ENCODE assay signal across 13 cellular contexts in the genomic region with DNA sequence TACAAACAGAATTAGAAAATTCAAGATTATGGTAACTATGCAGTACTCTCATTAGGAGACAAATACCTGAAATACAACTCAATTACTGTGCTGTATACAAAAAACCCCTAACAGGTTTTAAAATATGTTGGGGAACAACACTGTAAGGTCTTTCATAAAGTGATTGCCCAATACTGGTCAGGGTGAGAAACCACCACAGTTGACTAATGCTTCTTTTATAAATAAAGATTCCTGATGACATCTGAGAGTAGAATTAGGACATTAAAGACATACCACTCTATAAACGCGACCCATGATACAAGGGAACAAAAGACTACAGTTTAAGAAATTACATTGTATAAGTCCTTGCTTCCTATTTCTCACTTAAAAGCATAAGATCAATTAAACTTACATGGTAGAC. TPM values are rescaled to one million over a fixed set of nuclear protein-coding genes. Genes with fewer than 3 reads are reported as not detected.
DNase-seq lines count a peak whose midpoint lies in the region; ATAC-seq, FAIRE-seq and TF ChIP-seq lines count a peak whose summit lies in the region.
"Had no signal": no experiment of that assay in that cellular context is flagged by ENCODE, and none has a peak within 500 bp of the region (broad histone marks: within the 10 kb centered on the region; RNA-seq: fewer than 3 reads in every experiment).

No MANE protein-coding gene starts in this region.

- H3K4me3 Mint-ChIP-seq in naive thymus-derived CD4-positive, alpha-beta T cell, result no peak overlapping the region
- H3K4me3 Mint-ChIP-seq: activated naive CD8-positive, alpha-beta T cell treated with anti-CD3 and anti-CD28 coated beads, Interleukin-2, amount 50 U/mL, for 24 hours; T-helper 1 cell treated with Interleukin-12 subunit alpha and Interleukin-12 subunit beta and Interleukin-4 antibody, amounts not matched to agents 30 μg/mL and 1 μg/mL, for 36 hours had no signal

- H3K79me2 ChIP-seq in endothelial cell of umbilical vein (ENCODE audit: control insufficient read depth, insufficient read depth, low read length), result peaks cover 65% of the 10 kb centered on the region

- H3K27ac ChIP-seq in endothelial cell of umbilical vein (ENCODE audit: insufficient read depth, low read depth, low read length), result peak overlapping the region; percentile 94
- H3K27ac ChIP-seq in naive thymus-derived CD4-positive, alpha-beta T cell (ENCODE audit: low read depth, low read length), result no peak overlapping the region

- DNase-seq in AG10803 (ENCODE audit: low read depth) (peak; percentile 80), NB4 (ENCODE audit: low read depth) (peak; percentile 8), endothelial cell of umbilical vein (ENCODE audit: low read depth, low spot score) (no peak), G401 (ENCODE audit: low spot score) (no peak), NCI-H1417 (lab: John Stamatoyannopoulos, UW) (no peak)
- DNase-seq in naive thymus-derived CD4-positive, alpha-beta T cell, result no peak
- DNase-seq in activated CD8-positive, alpha-beta memory T cell treated with anti-CD3 and anti-CD28 coated beads, Interleukin-2, amount 50 U/mL, for 4 hours, result no peak
- DNase-seq: activated naive CD8-positive, alpha-beta T cell treated with anti-CD3 and anti-CD28 coated beads, Interleukin-2, amount 50 U/mL, for 24 hours; C1 segment of cervical spinal cord had no signal

- in situ Hi-C loops in G401 (cut with HindIII; ENCODE audit: low sequenced_read_pairs), result no loop called here

- BruUV-seq in endothelial cell of umbilical vein (replicated peaks; lab: Mats Ljungman, UMichigan), result TSS peak; percentile 97

- no peaks in the 10 kb centered on the region for H3K9me3 ChIP-seq in endothelial cell of umbilical vein (replicated peaks; ENCODE audit: control insufficient read depth, insufficient read depth, low read length)
- H3K9me3 ChIP-seq in naive thymus-derived CD4-positive, alpha-beta T cell (ENCODE audit: control insufficient read depth in 2 of 3, low read length in 3 of 3), result no peaks in the 10 kb centered on the region

- peaks cover 0 to 10% (median under 1%) of the 10 kb centered on the region in 5 donors for H3K27me3 Mint-ChIP-seq in naive thymus-derived CD4-positive, alpha-beta T cell
- H3K27me3 Mint-ChIP-seq: activated naive CD8-positive, alpha-beta T cell treated with anti-CD3 and anti-CD28 coated beads, Interleukin-2, amount 50 U/mL, for 24 hours had no signal

- ATAC-seq in naive thymus-derived CD4-positive, alpha-beta T cell, result peak; percentile 55
- ATAC-seq in GM21390 (IDR thresholded peaks at IDR 0.05; ENCODE audit: unreplicated experiment), result no peak
- ATAC-seq: activated naive CD8-positive, alpha-beta T cell treated with anti-CD3 and anti-CD28 coated beads, Interleukin-2, amount 50 U/mL, for 24 hours had no signal

- H3K9ac ChIP-seq in endothelial cell of umbilical vein (replicated peaks; ENCODE audit: extremely low read depth, insufficient read depth, low read length), result peak overlapping the region; percentile 89

- no peaks in the 10 kb centered on the region for H3K4me1 Mint-ChIP-seq in naive thymus-derived CD4-positive, alpha-beta T cell
- H3K4me1 Mint-ChIP-seq: activated naive CD8-positive, alpha-beta T cell treated with anti-CD3 and anti-CD28 coated beads, Interleukin-2, amount 50 U/mL, for 24 hours had no signal

- no peaks in the 10 kb centered on the region for H4K20me1 ChIP-seq in endothelial cell of umbilical vein (replicated peaks; ENCODE audit: control insufficient read depth, extremely low read depth, insufficient read depth, low read length)

- no peak overlapping the region for H2AFZ ChIP-seq in endothelial cell of umbilical vein (ENCODE audit: low read depth, low read length)

- dilution Hi-C loops in endothelial cell of umbilical vein (cut with MboI; ENCODE audit: extremely low pct_ligation_motif_present, low sequenced_read_pairs), result no loop called here

- TF ChIP-seq CTCF in AG10803 (conservative IDR thresholded peaks at IDR 0.05; ENCODE audit: low read length) (no peak), NB4 (IDR thresholded peaks at IDR 0.05; ENCODE audit: low read depth, low read length) (no peak), endothelial cell of umbilical vein (IDR thresholded peaks at IDR 0.05; ENCODE audit: extremely low read depth in 1 of 2, insufficient read depth in 1 of 2, low read depth in 1 of 2, low read length in 2 of 2) (no peak)

- TF ChIP-seq POLR2A in NB4 (IDR thresholded peaks at IDR 0.05; ENCODE audit: extremely low read depth, insufficient read length) (no peak), endothelial cell of umbilical vein (IDR thresholded peaks at IDR 0.05; ENCODE audit: low read depth, low read length) (no peak)

- H3K4me2 ChIP-seq in endothelial cell of umbilical vein (ENCODE audit: insufficient read depth, low read length), result peak overlapping the region; percentile 85

- peaks cover 39% of the 10 kb centered on the region for H3K4me1 ChIP-seq in endothelial cell of umbilical vein (ENCODE audit: control insufficient read depth, extremely low read depth, insufficient read depth, low read length)
- no peaks in the 10 kb centered on the region for H3K4me1 ChIP-seq in naive thymus-derived CD4-positive, alpha-beta T cell (ENCODE audit: control insufficient read depth in 2 of 2, insufficient read depth in 2 of 2, low read length in 2 of 2)

- H3K36me3 ChIP-seq in endothelial cell of umbilical vein (ENCODE audit: control insufficient read depth in 2 of 2, extremely low read depth in 1 of 2, insufficient read depth in 2 of 2, low read length in 2 of 2), result peaks cover 0 to 11% of the 10 kb centered on the region in 2 experiments
- no peaks in the 10 kb centered on the region for H3K36me3 ChIP-seq in naive thymus-derived CD4-positive, alpha-beta T cell (ENCODE audit: control insufficient read depth in 2 of 3, insufficient read depth in 3 of 3, low read length in 3 of 3)

- no peaks in the 10 kb centered on the region for H3K36me3 Mint-ChIP-seq in naive thymus-derived CD4-positive, alpha-beta T cell

- no peak overlapping the region for H3K4me3 ChIP-seq in AG10803 (ENCODE audit: low read length)
- H3K4me3 ChIP-seq in NB4 (ENCODE audit: low read depth, low read length), result no peak overlapping the region
- peak overlapping the region in 1 of 3 experiments; percentile 29 for H3K4me3 ChIP-seq in endothelial cell of umbilical vein (replicated peaks in 1 of 3; ENCODE audit: insufficient read depth in 1 of 3, low read depth in 1 of 3, low read length in 3 of 3)
- no peak overlapping the region for H3K4me3 ChIP-seq in naive thymus-derived CD4-positive, alpha-beta T cell (ENCODE audit: low read length)

- H3K9me3 Mint-ChIP-seq in naive thymus-derived CD4-positive, alpha-beta T cell, result peaks cover 0 to 2% (median 0%) of the 10 kb centered on the region in 11 donors
- H3K9me3 Mint-ChIP-seq: activated naive CD8-positive, alpha-beta T cell treated with anti-CD3 and anti-CD28 coated beads, Interleukin-2, amount 50 U/mL, for 24 hours; T-helper 1 cell treated with Interleukin-12 subunit alpha and Interleukin-12 subunit beta and Interleukin-4 antibody, amounts not matched to agents 30 μg/mL and 1 μg/mL, for 36 hours had no signal

- POLR2A ChIA-PET in endothelial cell of umbilical vein (lab: Charles Lee), result interaction anchor here (0.6 to 2.2 kb wide), 4 partner anchors 24 to 71 kb away, joined by 3 to 7 read pairs (median 6); no protein-coding TSS in a partner anchor
- POLR2A ChIA-PET in naive thymus-derived CD4-positive, alpha-beta T cell (lab: Charles Lee), result no interaction called here

- H3K27ac Mint-ChIP-seq in naive thymus-derived CD4-positive, alpha-beta T cell, result no peak overlapping the region
- H3K27ac Mint-ChIP-seq: activated naive CD8-positive, alpha-beta T cell treated with anti-CD3 and anti-CD28 coated beads, Interleukin-2, amount 50 U/mL, for 24 hours; T-helper 1 cell treated with Interleukin-12 subunit alpha and Interleukin-12 subunit beta and Interleukin-4 antibody, amounts not matched to agents 30 μg/mL and 1 μg/mL, for 36 hours had no signal

- intact Hi-C loops in endothelial cell of umbilical vein (cut with micrococcal nuclease), result loop anchor here (1.0 to 2.0 kb wide), 6 partner anchors 10 to 203 kb away; no protein-coding TSS in a partner anchor
- intact Hi-C loops in naive thymus-derived CD4-positive, alpha-beta T cell (cut with micrococcal nuclease), result no loop called here

- FAIRE-seq in endothelial cell of umbilical vein (lab: Jason Lieb, UNC), result no peak
- FAIRE-seq: endometrium, H1 had no signal

- H3K9me1 ChIP-seq in endothelial cell of umbilical vein (replicated peaks; ENCODE audit: control insufficient read depth, extremely low read depth, insufficient read depth, low read length), result no peaks in the 10 kb centered on the region

- H3K27me3 ChIP-seq in endothelial cell of umbilical vein (ENCODE audit: control insufficient read depth in 2 of 2, insufficient read depth in 2 of 2, low read length in 2 of 2), result no peaks in the 10 kb centered on the region
- H3K27me3 ChIP-seq in naive thymus-derived CD4-positive, alpha-beta T cell (ENCODE audit: control insufficient read depth in 2 of 2, insufficient read depth in 2 of 2, low read length in 2 of 2), result no peaks in the 10 kb centered on the region

- CTCF ChIA-PET in endothelial cell of umbilical vein (lab: Charles Lee), result interaction anchor here (1.0 to 2.2 kb wide), 7 partner anchors 9 to 71 kb away, joined by 3 to 10 read pairs (median 5); a partner anchor contains a TSS
- CTCF ChIA-PET in naive thymus-derived CD4-positive, alpha-beta T cell (lab: Charles Lee), result no interaction called here

TF ChIP-seq in endothelial cell of umbilical vein, 7 proteins besides CTCF, POLR2A, EP300 and RAD21:
- TF ChIP-seq POLR2AphosphoS5 (IDR thresholded peaks at IDR 0.05; ENCODE audit: insufficient read depth, low read depth, low read length), result no peak
- no peak for TF ChIP-seq EZH2 (IDR thresholded peaks at IDR 0.05; ENCODE audit: borderline replicate concordance, low read depth, low read length, severe bottlenecking)
- TF ChIP-seq GATA2 (IDR thresholded peaks at IDR 0.05; ENCODE audit: insufficient read depth, insufficient read length, low read depth, low read length), result no peak
- TF ChIP-seq MYC (IDR thresholded peaks at IDR 0.05; ENCODE audit: low read depth, low read length), result no peak
TF ChIP-seq in endothelial cell of umbilical vein: peak in this region for 0.

RNA-seq across cellular contexts. Expression of a gene that starts 52.5 kb away (rescaled TPM):
- total RNA-seq in endothelial cell of umbilical vein, result 166 and 168 TPM in 2 replicates
- polyA plus RNA-seq in endothelial cell of umbilical vein, result 90.8 and 111 TPM in 2 replicates
- polyA plus RNA-seq in endothelial cell of umbilical vein (2011; cell fraction: cytosol; rRNA removed), result 149 and 168 TPM in 2 replicates
- 253 and 280 TPM in 2 replicates for polyA plus RNA-seq in endothelial cell of umbilical vein (2011; cell fraction: nucleus; rRNA removed)
- 50.5 and 58.7 TPM in 2 replicates for polyA plus RNA-seq in endothelial cell of umbilical vein (2012)
- 494 and 502 TPM in 2 replicates for polyA minus RNA-seq in endothelial cell of umbilical vein
- polyA minus RNA-seq in endothelial cell of umbilical vein (2011; cell fraction: cytosol; rRNA and poly(A)+ RNA removed), result not detected
- polyA minus RNA-seq in endothelial cell of umbilical vein (2011; cell fraction: nucleus; rRNA and poly(A)+ RNA removed), result 1,104 and 1,171 TPM in 2 replicates
- 1 to 10 TPM in 2 of 5 experiments, not detected in 3; 1.1 to 4.4 TPM for total RNA-seq in naive thymus-derived CD4-positive, alpha-beta T cell
- not detected for polyA plus RNA-seq in naive thymus-derived CD4-positive, alpha-beta T cell
- total RNA-seq in G401 (2014; rRNA removed; shearing (Covaris generic)), result 29.4 and 87.6 TPM in 2 replicates

Comparison
In these comparisons a context has a peak if more than half of its experiments do, and no peak if none do; other contexts are left out.
1. DNase-seq: peak in AG10803 (single experiment) and NB4 (single experiment); none in endothelial cell of umbilical vein (single experiment), naive thymus-derived CD4-positive, alpha-beta T cell (0 of 9), G401 (single experiment), activated CD8-positive, alpha-beta memory T cell treated with anti-CD3 and anti-CD28 coated beads, Interleukin-2, amount 50 U/mL, for 4 hours (single experiment) and NCI-H1417 (0 of 3).